ENCODE assay signal across 20 cellular contexts in genomic region chr2:241820625-241821384, GRCh38. TPM values are rescaled to one million over a fixed set of nuclear protein-coding genes. Genes with fewer than 3 reads are reported as not detected.
DNase-seq lines count a peak whose midpoint lies in the region; ATAC-seq, FAIRE-seq and TF ChIP-seq lines count a peak whose summit lies in the region.
"Had no signal": no experiment of that assay in that cellular context is flagged by ENCODE, and none has a peak within 500 bp of the region (broad histone marks: within the 10 kb centered on the region; RNA-seq: fewer than 3 reads in every experiment).

No MANE protein-coding gene starts in this region.

- H3K9me3 ChIP-seq in pancreas: no peaks in the 10 kb centered on the region
- H3K9me3 ChIP-seq: adrenal gland, mucosa of descending colon, thoracic aorta had no signal

- peaks cover 19% of the 10 kb centered on the region for H3K27me3 Mint-ChIP-seq in endothelial cell (ENCODE audit: unreplicated experiment)

- peaks cover 19% of the 10 kb centered on the region for H3K36me3 Mint-ChIP-seq in endothelial cell (ENCODE audit: low read depth, unreplicated experiment)

- peak overlapping the region; percentile 82 for H3K27ac Mint-ChIP-seq in endothelial cell (ENCODE audit: unreplicated experiment)

- intact Hi-C loops in pancreas (cut with DNase I): no loop called here

- ATAC-seq in pancreas: no peak
- ATAC-seq: mucosa of descending colon had no signal

- peaks cover 13% of the 10 kb centered on the region for H3K9me3 Mint-ChIP-seq in endothelial cell (ENCODE audit: unreplicated experiment)

- H3K27me3 ChIP-seq in pancreas: no peaks in the 10 kb centered on the region
- H3K27me3 ChIP-seq: adrenal gland, cardiac muscle cell had no signal

- H3K36me3 ChIP-seq in pancreas: no peaks in the 10 kb centered on the region
- H3K36me3 ChIP-seq: adrenal gland, cardiac muscle cell, thoracic aorta had no signal

- TF ChIP-seq CTCF in GM13976 (IDR thresholded peaks at IDR 0.05; ENCODE audit: borderline replicate concordance, control extremely low read depth, extremely low read depth, insufficient read depth, missing control alignments) (no peak), endothelial cell (IDR thresholded peaks at IDR 0.05; ENCODE audit: unreplicated experiment) (no peak), pancreas (IDR thresholded peaks at IDR 0.05) (no peak)

- H3K4me3 Mint-ChIP-seq in endothelial cell (ENCODE audit: unreplicated experiment): peak overlapping the region; percentile 56

- no peak for FAIRE-seq in pancreas (lab: Jason Lieb, UNC)
- FAIRE-seq: TTC549 had no signal

- no peak overlapping the region for H3K4me3 ChIP-seq in pancreas
- H3K4me3 ChIP-seq: cardiac muscle cell, mucosa of descending colon had no signal

- no peaks in the 10 kb centered on the region for H3K4me1 ChIP-seq in pancreas
- H3K4me1 ChIP-seq: adrenal gland had no signal

- H3K27ac ChIP-seq in pancreas: no peak overlapping the region
- H3K27ac ChIP-seq: cardiac muscle cell, thoracic aorta had no signal

- DNase-seq in COLO668 (lab: John Stamatoyannopoulos, UW; ENCODE audit: unreplicated experiment) (peak; percentile 24), GM13976 (ENCODE audit: low spot score) (peak; percentile 26), endothelial cell (ENCODE audit: low spot score) (peak; percentile 7), pancreas (peak in 4 of 6 donors; percentile 13 to 61 (median 40)), DMS79 (lab: John Stamatoyannopoulos, UW) (no peak), RKO (ENCODE audit: low spot score) (no peak), NCI-H1092 (lab: John Stamatoyannopoulos, UW) (no peak)
- DNase-seq: activated CD4-positive, alpha-beta T cell treated with anti-CD3 and anti-CD28 coated beads, Interleukin-2, amount 50 U/mL, for 1 hour; activated T-cell treated with anti-CD3 and anti-CD28 coated beads, Interleukin-2, amount 50 U/mL, for 72 hours; DMS 273 treated with DMSO at 0.1 percent for 48 hours; HCEC 1CT; NCI-H1092 treated with DMSO at 0.1 percent for 48 hours; NCI-H2171 treated with DMSO at 0.1 percent for 48 hours; NCI-H82; nucleus accumbens had no signal

- H3K4me1 Mint-ChIP-seq in endothelial cell (ENCODE audit: unreplicated experiment): peaks cover 24% of the 10 kb centered on the region

- in situ Hi-C loops in GM13976 (cut with MboI; ENCODE audit: low sequenced_read_pairs, unreplicated experiment): no loop called here

- 78 to 89% methylated on average over 21 to 31 of the region's 31 CpGs for WGBS in pancreas, 2 donors

RNA-seq across cellular contexts. Expression of gene NEU4, which starts 11.8 kb away (rescaled TPM):
- 0.33 TPM for total RNA-seq in endothelial cell (ENCODE audit: unreplicated experiment)
- not detected for total RNA-seq in pancreas
- under 1 TPM; 0.31 to 0.42 TPM for polyA plus RNA-seq in pancreas

RNA-seq across cellular contexts. Expression of gene PDCD1, which starts 37.9 kb away (rescaled TPM):
- total RNA-seq in endothelial cell (ENCODE audit: unreplicated experiment) (not detected), pancreas (under 1 TPM in 5 of 6 donors, not detected in 1; 0.14 to 0.63 (median 0.29) TPM)
- polyA plus RNA-seq in pancreas: under 1 TPM; 0.09 to 0.23 TPM
- total RNA-seq: cardiac muscle cell had no signal
- polyA plus RNA-seq: cardiac muscle cell had no signal

RNA-seq across cellular contexts. Expression of gene GAL3ST2, which starts 44.2 kb away (rescaled TPM):
- total RNA-seq in endothelial cell (ENCODE audit: unreplicated experiment): not detected
- not detected for total RNA-seq in pancreas
- polyA plus RNA-seq in pancreas: not detected
- polyA plus RNA-seq: cardiac muscle cell had no signal

RNA-seq across cellular contexts. Expression of gene RTP5, which starts 48.7 kb away (rescaled TPM):
- not detected for total RNA-seq in endothelial cell (ENCODE audit: unreplicated experiment)
- not detected for total RNA-seq in pancreas
- polyA plus RNA-seq in pancreas: under 1 TPM; 0.02 to 0.19 TPM
- total RNA-seq: cardiac muscle cell, mucosa of descending colon had no signal
- polyA plus RNA-seq: cardiac muscle cell had no signal

Comparison
In these comparisons a context has a peak if more than half of its experiments do, and no peak if none do; other contexts are left out.
1. DNase-seq: peak in COLO668 (single experiment), GM13976 (single experiment), endothelial cell (single experiment) and pancreas (4 of 6); none in DMS79 (single experiment), RKO (single experiment) and NCI-H1092 (single experiment).